In genomic region chrX:130715299-130715698, GRCh38 we compare ENCODE assay signal across 26 cellular contexts.
DNase-seq lines count a peak whose midpoint lies in the region; ATAC-seq and TF ChIP-seq lines count a peak whose summit lies in the region.
"Had no signal": no experiment of that assay in that cellular context is flagged by ENCODE, and none has a peak within 500 bp of the region (broad histone marks: within the 10 kb centered on the region; RNA-seq: fewer than 3 reads in every experiment).

No MANE protein-coding gene starts in this region.

- no peaks in the 10 kb centered on the region for H3F3A ChIP-seq in GM23248 (ENCODE audit: insufficient read depth)

- WGBS in GM23248 (ENCODE audit: low coverage in 1 of 2, low lambda C conversion rate in 2 of 2, missing lambda C conversion rate in 2 of 2), 2 experiments, result 23 to 41% methylated on average over 3 of the region's 3 CpGs

- H3K4me1 ChIP-seq in GM23248 (ENCODE audit: insufficient read depth), result peaks cover 11% of the 10 kb centered on the region
- H3K4me1 ChIP-seq in tibial artery, result peaks cover 0 to 26% (median 0%) of the 10 kb centered on the region in 4 donors
- H3K4me1 ChIP-seq: breast epithelium, pancreas had no signal

- H3K79me2 ChIP-seq in GM23248 (ENCODE audit: insufficient read depth), result no peaks in the 10 kb centered on the region

- H3K9me2 ChIP-seq in GM23248 (ENCODE audit: insufficient read depth), result no peaks in the 10 kb centered on the region

- H3K4me2 ChIP-seq in GM23248 (ENCODE audit: unreplicated experiment), result no peak overlapping the region

- no peak overlapping the region for H3K9ac ChIP-seq in GM23248

- in situ Hi-C loops in GM23248 (cut with MboI), result no loop called here

- H3K36me3 ChIP-seq in GM23248 (ENCODE audit: low read depth) (no peaks in the 10 kb centered on the region), tibial artery (no peaks in the 10 kb centered on the region)
- H3K36me3 ChIP-seq: breast epithelium, heart left ventricle, pancreas had no signal

- peak; percentile 38 for DNase-seq in AG08395 (ENCODE audit: low spot score)
- DNase-seq in GM23248, result peak; percentile 58
- peak; percentile 17 for DNase-seq in fibroblast of pulmonary artery (ENCODE audit: low read depth)
- no peak for DNase-seq in tibial artery
- DNase-seq in occipital lobe (lab: John Stamatoyannopoulos, UW), result no peak
- no peak for DNase-seq in hippocampal formation (lab: John Stamatoyannopoulos, UW)
- DNase-seq: activated CD4-positive, alpha-beta T cell treated with anti-CD3 and anti-CD28 coated beads for 36 hours; activated naive CD8-positive, alpha-beta T cell treated with anti-CD3 and anti-CD28 coated beads for 36 hours; C1 segment of cervical spinal cord; cortex of kidney; heart left ventricle; KG1; NCI-H187 treated with DMSO at 0.1 percent for 48 hours; NCI-H345; NCI-H82; pancreas; right cardiac atrium; SIG-M5; T-helper 1 cell; trophoblast cell had no signal

- TF ChIP-seq CTCF in fibroblast of pulmonary artery (IDR thresholded peaks at IDR 0.05; ENCODE audit: low read length, missing control alignments), result no peak
- TF ChIP-seq CTCF in tibial artery (IDR thresholded peaks at IDR 0.05), result no peak

- H3K27ac ChIP-seq in GM23248, result no peak overlapping the region
- H3K27ac ChIP-seq in tibial artery, result no peak overlapping the region
- H3K27ac ChIP-seq: breast epithelium, heart left ventricle, pancreas had no signal

- no peaks in the 10 kb centered on the region for H4K20me1 ChIP-seq in GM23248 (ENCODE audit: insufficient read depth)

- H2AFZ ChIP-seq in GM23248, result no peak overlapping the region

- H3K4me3 ChIP-seq in GM23248 (no peak overlapping the region), fibroblast of pulmonary artery (replicated peaks; ENCODE audit: low read depth, low read length) (no peak overlapping the region), tibial artery (no peak overlapping the region)
- H3K4me3 ChIP-seq: breast epithelium, heart left ventricle, pancreas had no signal

- H3K27me3 ChIP-seq in GM23248 (replicated peaks; ENCODE audit: insufficient read depth) (no peaks in the 10 kb centered on the region), tibial artery (no peaks in the 10 kb centered on the region)
- H3K27me3 ChIP-seq: heart left ventricle, pancreas had no signal

- ATAC-seq in SK-N-SH treated with all-trans-retinoic acid at 6 μM for 48 hours, result peak; percentile 72
- no peak for ATAC-seq in GM19324 (IDR thresholded peaks at IDR 0.05; ENCODE audit: low FRiP score, unreplicated experiment)
- ATAC-seq: activated CD4-positive, alpha-beta T cell treated with anti-CD3 and anti-CD28 coated beads for 36 hours; activated T-helper 17 cell treated with anti-CD3 and anti-CD28 coated beads, Interleukin-2, amount 50 U/mL, for 72 hours; left lobe of liver; natural killer cell treated with Interleukin-12 subunit alpha and Interleukin-12 subunit beta and Interleukin-15 and Interleukin-18, amount 100 ng/mL, for 72 hours; pancreas; right cardiac atrium had no signal

- intact Hi-C loops in tibial artery (cut with DNase I; ENCODE audit: low total_unique reads), result no loop called here

- H3K9me3 ChIP-seq in GM23248 (ENCODE audit: low read depth) (no peaks in the 10 kb centered on the region), tibial artery (no peaks in the 10 kb centered on the region)
- H3K9me3 ChIP-seq: breast epithelium, heart left ventricle, pancreas had no signal

TF ChIP-seq in SK-N-SH treated with all-trans-retinoic acid at 6 μM for 48 hours, 23 proteins besides CTCF, POLR2A, EP300 and RAD21:
- no peak for TF ChIP-seq PPARA (CRISPR knock-in tag; IDR thresholded peaks at IDR 0.05; ENCODE audit: borderline replicate concordance)
- TF ChIP-seq SNAI2 (CRISPR knock-in tag; IDR thresholded peaks at IDR 0.05), result no peak
- no peak for TF ChIP-seq ESRRG (CRISPR knock-in tag; IDR thresholded peaks at IDR 0.05)
- no peak for TF ChIP-seq ISL1 (CRISPR knock-in tag; IDR thresholded peaks at IDR 0.05)
- no peak for TF ChIP-seq TSHZ2 (CRISPR knock-in tag; IDR thresholded peaks at IDR 0.05)
- TF ChIP-seq ZFP30 (CRISPR knock-in tag; IDR thresholded peaks at IDR 0.05), result no peak
- no peak for TF ChIP-seq POU6F1 (CRISPR knock-in tag; IDR thresholded peaks at IDR 0.05; ENCODE audit: borderline replicate concordance, low read depth)
- TF ChIP-seq CSDC2 (CRISPR knock-in tag; IDR thresholded peaks at IDR 0.05), result no peak
- TF ChIP-seq GLIS3 (CRISPR knock-in tag; IDR thresholded peaks at IDR 0.05), result no peak
- TF ChIP-seq BACH2 (CRISPR knock-in tag; IDR thresholded peaks at IDR 0.05; ENCODE audit: borderline replicate concordance), result no peak
- TF ChIP-seq TOX (CRISPR knock-in tag; IDR thresholded peaks at IDR 0.05; ENCODE audit: borderline replicate concordance), result no peak

Comparison
In these comparisons a context has a peak if more than half of its experiments do, and no peak if none do; other contexts are left out.
1. DNase-seq: peak in AG08395 (single experiment), GM23248 (single experiment) and fibroblast of pulmonary artery (single experiment); none in tibial artery (0 of 2), occipital lobe (single experiment) and hippocampal formation (0 of 2).